In genomic region chr5:59254055-59254687, GRCh38 we compare ENCODE assay signal across 22 cellular contexts.
"Had no signal": no experiment of that assay in that cellular context is flagged by ENCODE, and none has a peak within 500 bp of the region (broad histone marks: within the 10 kb centered on the region; RNA-seq: fewer than 3 reads in every experiment).

No MANE protein-coding gene starts in this region.

- DNase-seq: effector CD4-positive, alpha-beta T cell; endodermal cell; erythroblast; heart right ventricle; hypothalamus; islet precursor cell; left ventricle myocardium inferior; mesenchymal stem cell; naive thymus-derived CD4-positive, alpha-beta T cell; nephron progenitor cell; psoas muscle; stimulated activated CD4-positive, alpha-beta T cell treated with anti-CD3 and anti-CD28 coated beads, Interleukin-2, amount 100 ng/mL, for 48 hours; stimulated activated naive CD4-positive, alpha-beta T cell treated with Interleukin-2 at 50 U/mL for 16 hours; thyroid gland; upper lobe of left lung had no signal

- H3K4me1 ChIP-seq: parathyroid adenoma, suprapubic skin, thyroid gland had no signal

- H3K36me3 ChIP-seq: heart right ventricle, left ventricle myocardium inferior, right atrium auricular region, suprapubic skin, thyroid gland, upper lobe of left lung, vagina had no signal

- H3K9me3 ChIP-seq: psoas muscle, suprapubic skin, thyroid gland, upper lobe of left lung, vagina had no signal

- H3K27ac ChIP-seq: coronary artery, heart right ventricle, left ventricle myocardium inferior, parathyroid adenoma, psoas muscle, right atrium auricular region, suprapubic skin, thyroid gland, upper lobe of left lung, vagina had no signal

- ATAC-seq: heart right ventricle; naive thymus-derived CD4-positive, alpha-beta T cell; psoas muscle had no signal

- H3K4me3 ChIP-seq: coronary artery, heart right ventricle, left ventricle myocardium inferior, lung, psoas muscle, right atrium auricular region, smooth muscle cell, suprapubic skin, thyroid gland, upper lobe of left lung, vagina had no signal

- H3K9ac ChIP-seq: parathyroid adenoma had no signal

- H3K27me3 ChIP-seq: heart right ventricle, right atrium auricular region, suprapubic skin, thyroid gland, upper lobe of left lung, vagina had no signal
